8 cellular contexts compared by ENCODE assay signal in genomic region chr12:27975222-27976136, GRCh38. TPM values are rescaled to one million over a fixed set of nuclear protein-coding genes. Genes with fewer than 3 reads are reported as not detected.
DNase-seq lines count a peak whose midpoint lies in the region; ATAC-seq, FAIRE-seq and TF ChIP-seq lines count a peak whose summit lies in the region.

No MANE protein-coding gene starts in this region.

- TF ChIP-seq CTCF in cardiac muscle cell (IDR thresholded peaks at IDR 0.05; ENCODE audit: low read depth, low read length) (no peak), kidney (IDR thresholded peaks at IDR 0.05; ENCODE audit: borderline replicate concordance, extremely low read depth, insufficient read depth) (no peak), upper lobe of right lung (IDR thresholded peaks at IDR 0.05) (no peak)

- H3K27ac ChIP-seq in cardiac muscle cell = no peak overlapping the region
- no peak overlapping the region for H3K27ac ChIP-seq in kidney (ENCODE audit: low read depth in 2 of 2, low read length in 2 of 2)
- H3K27ac ChIP-seq in upper lobe of right lung = no peak overlapping the region

- no peak overlapping the region for H3K4me3 ChIP-seq in cardiac muscle cell
- no peak overlapping the region for H3K4me3 ChIP-seq in kidney (ENCODE audit: low read length in 2 of 2)
- H3K4me3 ChIP-seq in upper lobe of right lung = peak overlapping the region; percentile 10

- DNase-seq in cardiac muscle cell (ENCODE audit: low read depth in 1 of 2, low spot score in 1 of 2) (peak; percentile 75 to 79), cardiac septum (ENCODE audit: low spot score) (no peak), kidney (peak; percentile 64), upper lobe of right lung (no peak), putamen (ENCODE audit: low spot score) (no peak)
- no peak for DNase-seq in activated naive CD8-positive, alpha-beta T cell treated with anti-CD3 and anti-CD28 coated beads, Interleukin-2, amount 10 ng/mL, durations not matched to agents 7 days and 5 days
- no peak for DNase-seq in effector CD4-positive, alpha-beta T cell

- no peaks in the 10 kb centered on the region for H3K9me3 ChIP-seq in cardiac muscle cell (ENCODE audit: low read depth)
- H3K9me3 ChIP-seq in kidney (ENCODE audit: control insufficient read depth in 1 of 2, low read length in 2 of 2) = no peaks in the 10 kb centered on the region
- no peaks in the 10 kb centered on the region for H3K9me3 ChIP-seq in upper lobe of right lung

- peaks cover 92% of the 10 kb centered on the region for H3K27me3 Mint-ChIP-seq in activated naive CD8-positive, alpha-beta T cell treated with anti-CD3 and anti-CD28 coated beads, Interleukin-2, amount 10 ng/mL, durations not matched to agents 7 days and 5 days

- H3K27ac Mint-ChIP-seq in activated naive CD8-positive, alpha-beta T cell treated with anti-CD3 and anti-CD28 coated beads, Interleukin-2, amount 10 ng/mL, durations not matched to agents 7 days and 5 days = no peak overlapping the region

- H3K9ac ChIP-seq in kidney (ENCODE audit: low read length in 2 of 2) = no peak overlapping the region

- peaks cover 8% of the 10 kb centered on the region for H3K4me1 Mint-ChIP-seq in activated naive CD8-positive, alpha-beta T cell treated with anti-CD3 and anti-CD28 coated beads, Interleukin-2, amount 10 ng/mL, durations not matched to agents 7 days and 5 days

- H3K4me1 ChIP-seq in cardiac muscle cell (ENCODE audit: low read depth) (no peaks in the 10 kb centered on the region), kidney (ENCODE audit: control insufficient read depth in 1 of 2, insufficient read depth in 1 of 2, low read depth in 1 of 2, low read length in 2 of 2) (no peaks in the 10 kb centered on the region), upper lobe of right lung (peaks cover 10% of the 10 kb centered on the region)

- POLR2A ChIA-PET in activated naive CD8-positive, alpha-beta T cell treated with anti-CD3 and anti-CD28 coated beads, Interleukin-2, amount 10 ng/mL, durations not matched to agents 7 days and 5 days (lab: Charles Lee) = interaction anchor here (0.6 kb wide), 1 partner anchor 196 kb away, joined by 3 read pairs; the partner anchor contains the start of genes KLHL42 and MANSC4

- H3K27me3 ChIP-seq in cardiac muscle cell = peaks cover 99% of the 10 kb centered on the region
- peaks cover 61% of the 10 kb centered on the region for H3K27me3 ChIP-seq in upper lobe of right lung

- intact Hi-C loops in cardiac septum (cut with DNase I) = no loop called here
- intact Hi-C loops in kidney (cut with DNase I) = no loop called here
- intact Hi-C loops in upper lobe of right lung (cut with DNase I) = no loop called here

- FAIRE-seq in kidney (lab: Jason Lieb, UNC) = no peak

- H3K36me3 Mint-ChIP-seq in activated naive CD8-positive, alpha-beta T cell treated with anti-CD3 and anti-CD28 coated beads, Interleukin-2, amount 10 ng/mL, durations not matched to agents 7 days and 5 days = no peaks in the 10 kb centered on the region

- ATAC-seq in activated naive CD8-positive, alpha-beta T cell treated with anti-CD3 and anti-CD28 coated beads, Interleukin-2, amount 10 ng/mL, durations not matched to agents 7 days and 5 days (ENCODE audit: low read depth) = no peak
- ATAC-seq in upper lobe of right lung = peak; percentile 47
- ATAC-seq in HG03439 (IDR thresholded peaks at IDR 0.05; ENCODE audit: unreplicated experiment) = no peak

- H3K9me3 Mint-ChIP-seq in activated naive CD8-positive, alpha-beta T cell treated with anti-CD3 and anti-CD28 coated beads, Interleukin-2, amount 10 ng/mL, durations not matched to agents 7 days and 5 days = no peaks in the 10 kb centered on the region

- peak overlapping the region; percentile 33 for H3K4me3 Mint-ChIP-seq in activated naive CD8-positive, alpha-beta T cell treated with anti-CD3 and anti-CD28 coated beads, Interleukin-2, amount 10 ng/mL, durations not matched to agents 7 days and 5 days

- H3K36me3 ChIP-seq in cardiac muscle cell (no peaks in the 10 kb centered on the region), kidney (ENCODE audit: control insufficient read depth in 1 of 2, insufficient read depth in 2 of 2, low read length in 2 of 2) (no peaks in the 10 kb centered on the region), upper lobe of right lung (no peaks in the 10 kb centered on the region)

RNA-seq across cellular contexts. Expression of gene PTHLH, which starts 2.9 kb away (rescaled TPM):
- total RNA-seq in cardiac muscle cell (not detected in 2 replicates), cardiac septum (1.9 TPM), kidney (0.72 TPM), upper lobe of right lung (1.9 TPM)
- polyA plus RNA-seq in cardiac muscle cell (0.20 TPM in 1 of 2 replicates, not detected in the other), kidney (ENCODE audit: insufficient read depth, low read depth, low replicate concordance) (not detected)
- total RNA-seq in activated naive CD8-positive, alpha-beta T cell treated with anti-CD3 and anti-CD28 coated beads, Interleukin-2, amount 10 ng/mL, durations not matched to agents 7 days and 5 days = not detected

Comparison
In these comparisons a context has a peak if more than half of its experiments do, and no peak if none do; other contexts are left out.
1. DNase-seq: peak in cardiac muscle cell (2 of 2) and kidney (single experiment); none in cardiac septum (single experiment), activated naive CD8-positive, alpha-beta T cell treated with anti-CD3 and anti-CD28 coated beads, Interleukin-2, amount 10 ng/mL, durations not matched to agents 7 days and 5 days (single experiment), upper lobe of right lung (single experiment), putamen (single experiment) and effector CD4-positive, alpha-beta T cell (single experiment).